In the genomic region with DNA sequence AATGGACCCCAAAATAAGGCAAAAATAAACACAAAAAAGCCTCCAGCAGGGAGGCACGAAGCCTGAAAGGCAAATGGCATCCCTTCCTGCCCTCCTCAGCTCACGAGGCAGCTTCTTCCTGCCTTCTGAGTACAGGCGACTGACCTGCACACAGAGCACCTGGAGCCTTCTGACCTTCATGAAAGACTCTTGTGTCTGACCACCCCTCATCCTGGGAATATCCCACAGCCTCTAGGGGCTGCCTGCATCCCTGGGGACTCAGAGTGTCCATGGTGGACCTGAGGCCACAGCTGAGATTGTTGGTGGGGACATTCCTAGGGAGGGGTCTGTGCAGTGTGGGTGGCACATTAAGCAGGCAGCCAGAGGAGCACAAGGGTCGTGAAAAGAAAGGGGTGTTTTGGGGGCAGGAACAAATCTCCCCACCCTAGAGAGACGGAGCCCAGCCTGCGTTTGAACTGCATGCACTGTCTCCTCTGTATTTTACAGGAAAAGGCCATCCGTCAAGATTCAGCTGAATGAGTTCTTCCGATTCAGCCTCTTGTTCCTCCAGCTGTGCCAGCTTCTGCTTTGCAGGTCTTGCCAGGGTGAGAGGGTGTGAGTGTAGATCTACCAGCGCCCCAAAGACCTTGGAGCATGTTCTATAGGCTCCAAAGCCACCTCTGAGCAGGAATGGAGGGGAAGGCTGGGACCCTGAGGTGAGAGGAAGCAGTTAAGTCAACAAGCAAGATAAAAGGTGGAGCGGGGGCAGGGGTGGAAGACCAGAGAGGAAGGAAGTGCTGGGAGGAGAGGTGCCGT, we compare ENCODE assay signal across 9 cellular contexts.
DNase-seq lines count a peak whose midpoint lies in the region; ATAC-seq and TF ChIP-seq lines count a peak whose summit lies in the region.
"Had no signal": no experiment of that assay in that cellular context is flagged by ENCODE, and none has a peak within 500 bp of the region (broad histone marks: within the 10 kb centered on the region; RNA-seq: fewer than 3 reads in every experiment).

No MANE protein-coding gene starts in this region.

- 33% methylated on average over 11 of the region's 11 CpGs for WGBS in thymus

- H3K27me3 ChIP-seq in left lung (peaks cover 0 to 19% of the 10 kb centered on the region in 2 donors), thymus (ENCODE audit: control insufficient read depth, insufficient read depth) (no peaks in the 10 kb centered on the region)

- H3K27ac ChIP-seq in left lung, result peak overlapping the region; percentile 59 to 77
- H3K27ac ChIP-seq in thymus (ENCODE audit: low read depth), result peak overlapping the region; percentile 78

- intact Hi-C loops in activated T-helper 2 cell treated with anti-CD3 and anti-CD28 coated beads, Interferon-gamma antibody, Interleukin-2, Interleukin-4, amounts not matched to agents 10 μg/mL and 5 μg/mL and 100 μg/mL, durations not matched to agents 14 hours and 24 hours and 36 hours (cut with micrococcal nuclease), result no loop called here
- intact Hi-C loops in left lung (cut with DNase I), result no loop called here

- H3K36me3 Mint-ChIP-seq in activated T-helper 2 cell treated with anti-CD3 and anti-CD28 coated beads, Interferon-gamma antibody, Interleukin-2, Interleukin-4, amounts not matched to agents 10 μg/mL and 5 μg/mL and 100 μg/mL, durations not matched to agents 14 hours and 24 hours and 36 hours (ENCODE audit: low read depth), result no peaks in the 10 kb centered on the region

- H3K27me3 Mint-ChIP-seq in activated T-helper 2 cell treated with anti-CD3 and anti-CD28 coated beads, Interferon-gamma antibody, Interleukin-2, Interleukin-4, amounts not matched to agents 10 μg/mL and 5 μg/mL and 100 μg/mL, durations not matched to agents 14 hours and 24 hours and 36 hours (ENCODE audit: low read depth), result peaks cover 4% of the 10 kb centered on the region

- TF ChIP-seq CTCF in left lung (IDR thresholded peaks at IDR 0.05), result no peak

- H3K9me3 Mint-ChIP-seq in activated T-helper 2 cell treated with anti-CD3 and anti-CD28 coated beads, Interferon-gamma antibody, Interleukin-2, Interleukin-4, amounts not matched to agents 10 μg/mL and 5 μg/mL and 100 μg/mL, durations not matched to agents 14 hours and 24 hours and 36 hours, result no peaks in the 10 kb centered on the region

- DNase-seq in activated CD8-positive, alpha-beta memory T cell treated with anti-CD3 and anti-CD28 coated beads for 24 hours, result peak; percentile 54
- no peak for DNase-seq in activated CD8-positive, alpha-beta memory T cell treated with anti-CD3 and anti-CD28 coated beads, Interleukin-2, amount 50 U/mL, for 4 hours
- DNase-seq in activated T-helper 2 cell treated with anti-CD3 and anti-CD28 coated beads, Interferon-gamma antibody, Interleukin-2, Interleukin-4, amounts not matched to agents 10 μg/mL and 5 μg/mL and 100 μg/mL, durations not matched to agents 14 hours and 24 hours and 36 hours (ENCODE audit: low spot score), result no peak
- DNase-seq in left lung, result no peak
- DNase-seq in stimulated activated naive CD4-positive, alpha-beta T cell treated with Interleukin-2 at 50 U/mL for 16 hours (lab: John Stamatoyannopoulos, UW), result no peak
- DNase-seq: NCI-H187 treated with DMSO at 0.1 percent for 48 hours had no signal

- H3K4me3 Mint-ChIP-seq in activated T-helper 2 cell treated with anti-CD3 and anti-CD28 coated beads, Interferon-gamma antibody, Interleukin-2, Interleukin-4, amounts not matched to agents 10 μg/mL and 5 μg/mL and 100 μg/mL, durations not matched to agents 14 hours and 24 hours and 36 hours (ENCODE audit: low read depth), result peak overlapping the region; percentile 2

- H3K27ac Mint-ChIP-seq in activated T-helper 2 cell treated with anti-CD3 and anti-CD28 coated beads, Interferon-gamma antibody, Interleukin-2, Interleukin-4, amounts not matched to agents 10 μg/mL and 5 μg/mL and 100 μg/mL, durations not matched to agents 14 hours and 24 hours and 36 hours, result peak overlapping the region; percentile 2

- H3K4me1 Mint-ChIP-seq in activated T-helper 2 cell treated with anti-CD3 and anti-CD28 coated beads, Interferon-gamma antibody, Interleukin-2, Interleukin-4, amounts not matched to agents 10 μg/mL and 5 μg/mL and 100 μg/mL, durations not matched to agents 14 hours and 24 hours and 36 hours (ENCODE audit: low read depth), result peaks cover 20% of the 10 kb centered on the region

- no peak overlapping the region for H3K4me3 ChIP-seq in left lung
- H3K4me3 ChIP-seq in thymus (ENCODE audit: low read length), result no peak overlapping the region

- H3K4me1 ChIP-seq in left lung (peaks cover 8 to 26% of the 10 kb centered on the region in 2 donors), thymus (ENCODE audit: control insufficient read depth, insufficient read depth, low read length) (peaks cover 23% of the 10 kb centered on the region)

- ATAC-seq in left lung, result peak; percentile 7
- no peak for ATAC-seq in GM21390 (IDR thresholded peaks at IDR 0.05; ENCODE audit: unreplicated experiment)
- no peak for ATAC-seq in HG02840 (IDR thresholded peaks at IDR 0.05; ENCODE audit: low FRiP score, unreplicated experiment)

- H3K9me3 ChIP-seq in left lung (no peaks in the 10 kb centered on the region), thymus (ENCODE audit: control insufficient read depth) (no peaks in the 10 kb centered on the region)

- H3K36me3 ChIP-seq in left lung (no peaks in the 10 kb centered on the region), thymus (ENCODE audit: control insufficient read depth, insufficient read depth) (no peaks in the 10 kb centered on the region)
